21 cellular contexts compared by ENCODE assay signal in the genomic region with DNA sequence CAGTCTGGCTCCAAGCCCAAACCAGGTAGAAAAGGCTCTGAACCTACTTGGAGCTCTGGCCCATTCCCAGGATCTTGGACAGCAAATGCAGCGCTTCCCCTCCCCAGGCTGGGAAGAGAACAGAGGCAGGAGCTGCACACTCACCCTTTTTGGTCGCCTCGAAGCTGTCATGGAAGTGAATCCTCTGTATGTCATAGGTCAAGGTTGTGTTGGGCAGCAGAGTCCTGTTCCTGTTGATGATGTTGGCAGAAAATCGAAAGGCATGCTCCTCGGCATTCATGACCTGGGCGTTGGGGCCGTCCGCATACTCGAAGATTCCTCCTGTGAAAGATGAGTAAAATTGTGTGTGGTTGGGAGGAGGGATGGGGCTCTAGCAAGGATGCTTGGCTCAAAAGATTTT.
"Had no signal": no experiment of that assay in that cellular context is flagged by ENCODE, and none has a peak within 500 bp of the region (broad histone marks: within the 10 kb centered on the region; RNA-seq: fewer than 3 reads in every experiment).

No MANE protein-coding gene starts in this region.

- H3K27me3 ChIP-seq: ascending aorta, testis, upper lobe of right lung had no signal

- H3K27ac ChIP-seq: ascending aorta, esophagus squamous epithelium, heart right ventricle, skin epidermis, testis, upper lobe of right lung, VCaP had no signal

- DNase-seq: activated CD4-positive, CD25-positive, alpha-beta regulatory T cell treated with anti-CD3 and anti-CD28 coated beads, Interleukin-2, amount 50 U/mL, for 72 hours; activated T-cell treated with anti-CD3 and anti-CD28 coated beads, Interleukin-2, amount 50 U/mL, for 24 hours; cortex of kidney; effector CD4-positive, alpha-beta T cell; esophagus squamous epithelium; heart right ventricle; immature natural killer cell; mesenchymal stem cell; naive thymus-derived CD8-positive, alpha-beta T cell; retina; stimulated activated CD4-positive, alpha-beta T cell treated with anti-CD3 and anti-CD28 coated beads, Interleukin-15, amount 100 ng/mL, for 24 hours; stimulated activated CD4-positive, alpha-beta T cell treated with anti-CD3 and anti-CD28 coated beads, Interleukin-2, amount 100 ng/mL, for 48 hours; T-helper 2 cell; testis; upper lobe of right lung had no signal

- H3K4me3 Mint-ChIP-seq: activated naive CD4-positive, alpha-beta T cell treated with anti-CD3 and anti-CD28 coated beads, Interleukin-2, amount 50 U/mL, for 24 hours; activated T-cell treated with anti-CD3 and anti-CD28 coated beads, Interleukin-2, amount 50 U/mL, for 24 hours; central memory CD8-positive, alpha-beta T cell; immature natural killer cell; naive thymus-derived CD8-positive, alpha-beta T cell; stimulated activated naive CD8-positive, alpha-beta T cell treated with anti-CD3 and anti-CD28 coated beads, Interleukin-15, Interleukin-2, amounts not matched to agents 100 ng/mL and 50 ng/mL, for 24 hours had no signal

- H3K4me1 ChIP-seq: ascending aorta, esophagus squamous epithelium, upper lobe of right lung had no signal

- H3K4me1 Mint-ChIP-seq: activated naive CD4-positive, alpha-beta T cell treated with anti-CD3 and anti-CD28 coated beads, Interleukin-2, amount 50 U/mL, for 24 hours; central memory CD8-positive, alpha-beta T cell; immature natural killer cell; naive thymus-derived CD8-positive, alpha-beta T cell had no signal

- H3K4me3 ChIP-seq: ascending aorta, esophagus squamous epithelium, heart right ventricle, skin epidermis, testis, upper lobe of right lung had no signal

- H3K36me3 ChIP-seq: ascending aorta, esophagus squamous epithelium, heart right ventricle, upper lobe of right lung had no signal

- H3K9me3 ChIP-seq: ascending aorta, esophagus squamous epithelium, testis, upper lobe of right lung had no signal

- H3K27ac Mint-ChIP-seq: activated naive CD4-positive, alpha-beta T cell treated with anti-CD3 and anti-CD28 coated beads, Interleukin-2, amount 50 U/mL, for 24 hours; activated T-cell treated with anti-CD3 and anti-CD28 coated beads, Interleukin-2, amount 50 U/mL, for 24 hours; immature natural killer cell; naive thymus-derived CD8-positive, alpha-beta T cell; stimulated activated naive CD8-positive, alpha-beta T cell treated with anti-CD3 and anti-CD28 coated beads, Interleukin-15, Interleukin-2, amounts not matched to agents 100 ng/mL and 50 ng/mL, for 24 hours had no signal

- ATAC-seq: heart right ventricle; naive thymus-derived CD8-positive, alpha-beta T cell; upper lobe of right lung had no signal

- H3K36me3 Mint-ChIP-seq: activated naive CD4-positive, alpha-beta T cell treated with anti-CD3 and anti-CD28 coated beads, Interleukin-2, amount 50 U/mL, for 24 hours; immature natural killer cell; naive thymus-derived CD8-positive, alpha-beta T cell had no signal

- H3K9me3 Mint-ChIP-seq: activated naive CD4-positive, alpha-beta T cell treated with anti-CD3 and anti-CD28 coated beads, Interleukin-2, amount 50 U/mL, for 24 hours; activated T-cell treated with anti-CD3 and anti-CD28 coated beads, Interleukin-2, amount 50 U/mL, for 24 hours; central memory CD8-positive, alpha-beta T cell; immature natural killer cell; naive thymus-derived CD8-positive, alpha-beta T cell; stimulated activated naive CD8-positive, alpha-beta T cell treated with anti-CD3 and anti-CD28 coated beads, Interleukin-15, Interleukin-2, amounts not matched to agents 100 ng/mL and 50 ng/mL, for 24 hours had no signal
